Comparison of ENCODE assay signal across 1 cellular context in the genomic region with DNA sequence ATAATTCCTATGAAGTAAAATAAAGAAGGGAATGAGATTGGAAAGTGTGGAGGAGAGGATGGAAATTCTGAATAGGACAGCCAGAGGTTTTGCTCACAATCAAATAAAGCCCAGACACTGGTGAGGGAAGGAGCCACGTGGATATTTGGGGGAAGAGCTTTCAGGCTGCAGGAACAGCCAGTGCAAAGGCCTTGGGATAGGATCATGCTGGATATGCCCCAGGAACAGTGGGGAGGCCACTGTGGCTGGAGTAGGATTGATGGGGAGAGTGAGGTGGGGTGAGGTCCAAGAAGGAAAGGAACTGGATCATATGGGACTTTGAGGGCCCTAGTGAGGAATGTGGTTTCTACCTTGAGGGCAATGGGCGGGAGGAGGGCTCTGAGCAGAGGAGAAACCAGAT.
TF ChIP-seq lines count a peak whose summit lies in the region.

No MANE protein-coding gene starts in this region.

TF ChIP-seq in GM23338, 12 proteins besides CTCF, POLR2A, EP300 and RAD21 (continued from another document):
- TF ChIP-seq NANOG (IDR thresholded peaks at IDR 0.05; ENCODE audit: borderline replicate concordance), result no peak
- TF ChIP-seq STAT1 (IDR thresholded peaks at IDR 0.05; ENCODE audit: unreplicated experiment), result no peak
TF ChIP-seq in GM23338: peak in this region for 0.
